ENCODE assay signal across 17 cellular contexts in genomic region chr11:12524865-12525264, GRCh38.
A peak's percentile ranks its signal among the peaks of the same experiment; 100 is the strongest.
DNase-seq lines count a peak whose midpoint lies in the region; ATAC-seq, FAIRE-seq and TF ChIP-seq lines count a peak whose summit lies in the region.
"Had no signal": no experiment of that assay in that cellular context is flagged by ENCODE, and none has a peak within 500 bp of the region (broad histone marks: within the 10 kb centered on the region; RNA-seq: fewer than 3 reads in every experiment).

No MANE protein-coding gene starts in this region.

- CTCF ChIA-PET in IMR-90 (lab: Yijun Ruan, JAX): no interaction called here

- intact Hi-C loops in IMR-90 (cut with micrococcal nuclease) (no loop called here), sigmoid colon (cut with DNase I) (no loop called here)

- peaks cover 7% of the 10 kb centered on the region; the same call in 1 of the 2 replicates for H4K20me1 ChIP-seq in IMR-90 (ENCODE audit: insufficient read depth, low read length)

- H3K14ac ChIP-seq in IMR-90 (replicated peaks; ENCODE audit: low read depth, low read length) (no peak overlapping the region), mesenchymal stem cell (ENCODE audit: low read length in 2 of 2) (no peak overlapping the region)

- H3K4me3 ChIP-seq in IMR-90 (ENCODE audit: insufficient read depth, low read depth, low read length) (no peak overlapping the region), gastroesophageal sphincter (no peak overlapping the region), mesenchymal stem cell (ENCODE audit: insufficient read depth in 1 of 2, low read depth in 1 of 2, low read length in 2 of 2) (no peak overlapping the region), sigmoid colon (no peak overlapping the region)
- H3K4me3 ChIP-seq: SJCRH30 had no signal

- H3K23ac ChIP-seq in IMR-90 (ENCODE audit: low read depth, low read length) (peak overlapping the region; percentile 20; the same call in 1 of the 2 replicates), mesenchymal stem cell (ENCODE audit: low read length in 2 of 2) (no peak overlapping the region)

- H3K36me3 ChIP-seq in IMR-90 (ENCODE audit: control insufficient read depth, insufficient read depth, low read length) (peaks cover 32% of the 10 kb centered on the region), gastroesophageal sphincter (peaks cover 0 to 84% of the 10 kb centered on the region in 2 donors), mesenchymal stem cell (ENCODE audit: control insufficient read depth in 1 of 2, insufficient read depth in 2 of 2, low read depth in 1 of 2, low read length in 2 of 2) (peaks cover 41 to 52% of the 10 kb centered on the region in 2 experiments), sigmoid colon (peaks cover 9 to 75% (median 20%) of the 10 kb centered on the region in 4 donors)

- H4K8ac ChIP-seq in IMR-90 (ENCODE audit: low read depth in 2 of 2, low read length in 2 of 2) (no peak overlapping the region; a peak in 1 of 4 replicates), mesenchymal stem cell (ENCODE audit: low read length) (no peak overlapping the region)

- TF ChIP-seq EP300 in gastroesophageal sphincter (IDR thresholded peaks at IDR 0.05): no peak
- no peak for TF ChIP-seq EP300 in sigmoid colon (IDR thresholded peaks at IDR 0.05)

- in situ Hi-C loops in IMR-90 (cut with MboI; ENCODE audit: low sequenced_read_pairs): no loop called here

- no peak overlapping the region for H2AK9ac ChIP-seq in IMR-90 (replicated peaks; ENCODE audit: low read depth, low read length, poor library complexity)

- H2BK120ac ChIP-seq in IMR-90 (ENCODE audit: low read depth, low read length): no peak overlapping the region
- no peak overlapping the region for H2BK120ac ChIP-seq in mesenchymal stem cell (ENCODE audit: low read depth, low read length)

- H4K91ac ChIP-seq in IMR-90 (ENCODE audit: insufficient read depth, low read depth, low read length) (no peak overlapping the region), mesenchymal stem cell (ENCODE audit: low read length) (peak overlapping the region; percentile 52)

- H3K9me3 ChIP-seq in IMR-90 (ENCODE audit: control insufficient read depth, insufficient read depth, low read length) (no peaks in the 10 kb centered on the region), gastroesophageal sphincter (no peaks in the 10 kb centered on the region), mesenchymal stem cell (ENCODE audit: control insufficient read depth, low read length) (no peaks in the 10 kb centered on the region), sigmoid colon (no peaks in the 10 kb centered on the region)
- H3K9me3 ChIP-seq: SJCRH30 had no signal

- dilution Hi-C loops in IMR-90 (cut with HindIII; ENCODE audit: low sequenced_read_pairs, unreplicated experiment): no loop called here

- H2BK20ac ChIP-seq in IMR-90 (ENCODE audit: low read depth, low read length): peak overlapping the region; percentile 12; the same call in 1 of the 2 replicates

- ATAC-seq in IMR-90 (ENCODE audit: low read depth): no peak
- peak; percentile 67 for ATAC-seq in gastroesophageal sphincter
- no peak for ATAC-seq in GM21360 (IDR thresholded peaks at IDR 0.05; ENCODE audit: unreplicated experiment)

- H3K4me1 ChIP-seq in IMR-90 (ENCODE audit: control insufficient read depth, insufficient read depth, low read length) (peaks cover 25% of the 10 kb centered on the region), gastroesophageal sphincter (peaks cover 0 to 71% (median 6%) of the 10 kb centered on the region in 3 donors), mesenchymal stem cell (ENCODE audit: control insufficient read depth, insufficient read depth, low read depth, low read length) (peaks cover 10% of the 10 kb centered on the region), sigmoid colon (peaks cover 0 to 39% (median 33%) of the 10 kb centered on the region in 4 donors)
- H3K4me1 ChIP-seq: SJCRH30 had no signal

- H3K9ac ChIP-seq in IMR-90 (ENCODE audit: low read depth, low read length): no peak overlapping the region
- no peak overlapping the region for H3K9ac ChIP-seq in mesenchymal stem cell (ENCODE audit: low read length)

- 93% methylated on average over 3 of the region's 5 CpGs; no CpG with 5 or more reads in 1 of the 2 experiments for WGBS in IMR-90 (ENCODE audit: extremely low coverage in 2 of 2, insufficient read length in 1 of 2), 2 experiments
- WGBS in gastroesophageal sphincter (ENCODE audit: low coverage in 1 of 2), 2 donors: 92 to 95% methylated on average over 4 to 5 of the region's 5 CpGs
- WGBS in mesenchymal stem cell: 77% methylated on average over 5 of the region's 5 CpGs
- 73 to 75% methylated on average over 5 of the region's 5 CpGs for WGBS in sigmoid colon, 2 donors

- no peak for FAIRE-seq in GM19239 (lab: Jason Lieb, UNC)
- FAIRE-seq: GM12891, GM18507 had no signal

- H3K18ac ChIP-seq in IMR-90 (ENCODE audit: low read depth, low read length) (no peak overlapping the region), mesenchymal stem cell (ENCODE audit: low read depth in 1 of 2, low read length in 2 of 2) (peak overlapping the region in 1 of 2 experiments; percentile 53)

- H3K79me1 ChIP-seq in IMR-90 (ENCODE audit: low read depth in 1 of 2, low read length in 2 of 2) (peaks cover 8 to 60% of the 10 kb centered on the region in 2 experiments; a peak in 3 of 4 replicates), mesenchymal stem cell (replicated peaks; ENCODE audit: low read length, poor library complexity, severe bottlenecking) (peaks cover 8% of the 10 kb centered on the region)

- H3K27ac ChIP-seq in IMR-90 (ENCODE audit: insufficient read depth, low read length) (peak overlapping the region; percentile 43; the same call in 1 of the 2 replicates), gastroesophageal sphincter (peak overlapping the region in 3 of 4 donors; percentile 46 to 67 (median 64)), mesenchymal stem cell (ENCODE audit: low read length, poor library complexity, severe bottlenecking) (no peak overlapping the region), sigmoid colon (peak overlapping the region; percentile 29 to 64 (median 56))
- H3K27ac ChIP-seq: SJCRH30 had no signal

- H3K9me1 ChIP-seq in IMR-90 (ENCODE audit: insufficient read depth, low read length): peaks cover 40% of the 10 kb centered on the region

- BruUV-seq in IMR-90 (replicated peaks; lab: Mats Ljungman, UMichigan): no TSS peak

- H3K4ac ChIP-seq in IMR-90 (ENCODE audit: low read depth, low read length) (no peak overlapping the region), mesenchymal stem cell (ENCODE audit: low read depth in 1 of 2, low read length in 2 of 2) (no peak overlapping the region)

- H2BK5ac ChIP-seq in IMR-90 (ENCODE audit: low read depth, low read length, poor library complexity, severe bottlenecking) (no peak overlapping the region), mesenchymal stem cell (ENCODE audit: low read depth, low read length, poor library complexity, severe bottlenecking) (no peak overlapping the region)

- no peak for DNase-seq in IMR-90
- no peak for DNase-seq in mesenchymal stem cell
- DNase-seq in sigmoid colon: peak; percentile 75
- no peak for DNase-seq in GM19239 (ENCODE audit: insufficient read length, low spot score)
- no peak for DNase-seq in RKO (ENCODE audit: low spot score)
- no peak for DNase-seq in NCI-H2029 treated with DMSO at 0.1 percent for 48 hours (lab: John Stamatoyannopoulos, UW)
- DNase-seq: C1 segment of cervical spinal cord; GF-D8; H7; NCI-H187; NCI-H345; NK-92 treated with Interleukin-12 subunit alpha and Interleukin-12 subunit beta, amount 100 ng/mL, for 24 hours; SJCRH30 had no signal

- H3K27me3 ChIP-seq in IMR-90 (ENCODE audit: control insufficient read depth, insufficient read depth, low read length) (no peaks in the 10 kb centered on the region), gastroesophageal sphincter (no peaks in the 10 kb centered on the region), mesenchymal stem cell (ENCODE audit: control insufficient read depth in 1 of 2, insufficient read depth in 1 of 2, low read length in 2 of 2) (no peaks in the 10 kb centered on the region), sigmoid colon (no peaks in the 10 kb centered on the region)
- H3K27me3 ChIP-seq: SJCRH30 had no signal

- TF ChIP-seq RAD21 in IMR-90 (IDR thresholded peaks at IDR 0.05; ENCODE audit: low read length): no peak

- POLR2A ChIA-PET in IMR-90 (lab: Charles Lee; ENCODE audit: unreplicated experiment): no interaction called here

- H3K56ac ChIP-seq in IMR-90 (ENCODE audit: extremely low read depth, insufficient read depth, low read length): no peak overlapping the region

- TF ChIP-seq CTCF in IMR-90 (conservative IDR thresholded peaks at IDR 0.05; ENCODE audit: low read depth, low read length): no peak
- no peak for TF ChIP-seq CTCF in gastroesophageal sphincter (IDR thresholded peaks at IDR 0.05)
- no peak for TF ChIP-seq CTCF in sigmoid colon (IDR thresholded peaks at IDR 0.05)

- H2BK15ac ChIP-seq in IMR-90 (ENCODE audit: low read depth, low read length) (no peak overlapping the region), mesenchymal stem cell (ENCODE audit: low read depth, poor library complexity, severe bottlenecking) (no peak overlapping the region)

- TF ChIP-seq POLR2A in IMR-90 (IDR thresholded peaks at IDR 0.05; ENCODE audit: low read depth, low read length) (no peak), gastroesophageal sphincter (IDR thresholded peaks at IDR 0.05) (no peak), sigmoid colon (IDR thresholded peaks at IDR 0.05) (no peak)

- H2AK5ac ChIP-seq in IMR-90 (ENCODE audit: low read depth, low read length) (peak overlapping the region; percentile 2; the same call in 1 of the 2 replicates), mesenchymal stem cell (ENCODE audit: low read length, severe bottlenecking) (no peak overlapping the region)

- H4K5ac ChIP-seq in IMR-90 (ENCODE audit: low read depth, low read length): peak overlapping the region; percentile 31; the same call in 1 of the 2 replicates

- H2AFZ ChIP-seq in IMR-90 (replicated peaks; ENCODE audit: low read length, poor library complexity): no peak overlapping the region
- H2AFZ ChIP-seq in mesenchymal stem cell (ENCODE audit: low read depth, low read length): no peak overlapping the region

- peak overlapping the region in 1 of 2 experiments; percentile 18 for H2BK12ac ChIP-seq in mesenchymal stem cell (ENCODE audit: low read length in 2 of 2)

- H3K4me2 ChIP-seq in IMR-90 (ENCODE audit: low read depth, low read length): no peak overlapping the region
- H3K4me2 ChIP-seq in mesenchymal stem cell (ENCODE audit: low read length, poor library complexity, severe bottlenecking): no peak overlapping the region

TF ChIP-seq in IMR-90, 13 proteins besides CTCF, POLR2A, EP300 and RAD21 (continues in another document):
- TF ChIP-seq MAFK (IDR thresholded peaks at IDR 0.05; ENCODE audit: low read depth, low read length) (no peak), ELK1 (IDR thresholded peaks at IDR 0.05; ENCODE audit: borderline replicate concordance, low read depth, low read length) (no peak)
